Comparison of ENCODE assay signal across 17 cellular contexts in genomic region chr11:16860632-16861031, GRCh38.
DNase-seq lines count a peak whose midpoint lies in the region; ATAC-seq and TF ChIP-seq lines count a peak whose summit lies in the region.
"Had no signal": no experiment of that assay in that cellular context is flagged by ENCODE, and none has a peak within 500 bp of the region (broad histone marks: within the 10 kb centered on the region; RNA-seq: fewer than 3 reads in every experiment).

No MANE protein-coding gene starts in this region.

- H3K4me3 ChIP-seq in fibroblast of pulmonary artery (replicated peaks; ENCODE audit: low read depth, low read length) (no peak overlapping the region), testis (no peak overlapping the region)

- peaks cover 39% of the 10 kb centered on the region for H3K4me1 ChIP-seq in testis

- ATAC-seq in GM19023 (IDR thresholded peaks at IDR 0.05; ENCODE audit: unreplicated experiment): no peak
- ATAC-seq in HG03457 (IDR thresholded peaks at IDR 0.05; ENCODE audit: unreplicated experiment): no peak

- TF ChIP-seq CTCF in fibroblast of pulmonary artery (IDR thresholded peaks at IDR 0.05; ENCODE audit: low read length, missing control alignments): no peak
- TF ChIP-seq CTCF in testis (IDR thresholded peaks at IDR 0.05): no peak

- H3K27ac ChIP-seq in testis: peak overlapping the region in 1 of 2 donors; percentile 44

- intact Hi-C loops in testis (cut with DNase I; ENCODE audit: low total_unique reads): no loop called here

- H3K36me3 ChIP-seq in testis (ENCODE audit: low read depth, missing control alignments): no peaks in the 10 kb centered on the region

- no peaks in the 10 kb centered on the region for H3K9me3 ChIP-seq in testis

- no peaks in the 10 kb centered on the region for H3K27me3 ChIP-seq in testis

- DNase-seq in NCI-H748 (lab: John Stamatoyannopoulos, UW; ENCODE audit: unreplicated experiment): peak; percentile 12
- DNase-seq in NCI-H748 treated with DMSO at 0.1 percent for 48 hours (lab: John Stamatoyannopoulos, UW): no peak
- DNase-seq in OCI-M1 (lab: John Stamatoyannopoulos, UW): peak; percentile 51
- DNase-seq in fibroblast of pulmonary artery (ENCODE audit: low read depth): peak; percentile 30
- peak; percentile 74 for DNase-seq in testis
- no peak for DNase-seq in AG20443 (ENCODE audit: low spot score)
- DNase-seq: 8988T, C1 segment of cervical spinal cord, GDM1, H7, KG1, NCI-H1105 treated with DMSO at 0.1 percent for 48 hours, NCI-H187, NCI-H2171, NCI-H446 treated with DMSO at 0.1 percent for 48 hours had no signal

- no peak for TF ChIP-seq POLR2A in testis (IDR thresholded peaks at IDR 0.05)

- WGBS in testis, 2 donors: 43% methylated on average over 1 of the region's 1 CpG

Comparison
In these comparisons a context has a peak if more than half of its experiments do, and no peak if none do; other contexts are left out.
1. DNase-seq: peak in NCI-H748 (single experiment), OCI-M1 (single experiment), fibroblast of pulmonary artery (single experiment) and testis (single experiment); none in NCI-H748 treated with DMSO at 0.1 percent for 48 hours (single experiment) and AG20443 (single experiment).